Comparison of ENCODE assay signal across 39 cellular contexts in genomic region chr4:37216209-37216608, GRCh38. TPM values are rescaled to one million over a fixed set of nuclear protein-coding genes. Genes with fewer than 3 reads are reported as not detected.
"Had no signal": no experiment of that assay in that cellular context is flagged by ENCODE, and none has a peak within 500 bp of the region (broad histone marks: within the 10 kb centered on the region; RNA-seq: fewer than 3 reads in every experiment).

No MANE protein-coding gene starts in this region.

- H3K4me2 ChIP-seq: KMS-11 had no signal

- H3K27me3 ChIP-seq: MG63 had no signal

- H3K4me3 ChIP-seq: MG63 had no signal

- H3K27ac ChIP-seq: KMS-11 had no signal

- H3K9ac ChIP-seq: KMS-11 had no signal

- H3K36me3 ChIP-seq: MG63 had no signal

- DNase-seq: Karpas-422, Kasumi-1, KG1, MG63, MM.1S, MV-4-11, NCI-H1048, NCI-H1092, NCI-H1092 treated with DMSO at 0.1 percent for 48 hours, NCI-H1105, NCI-H1105 treated with DMSO at 0.1 percent for 48 hours, NCI-H1417, NCI-H1417 treated with DMSO at 0.1 percent for 48 hours, NCI-H1436, NCI-H1436 treated with DMSO at 0.1 percent for 48 hours, NCI-H146, NCI-H1694, NCI-H1694 treated with DMSO at 0.1 percent for 48 hours, NCI-H187, NCI-H187 treated with DMSO at 0.1 percent for 48 hours, NCI-H1930, NCI-H2029, NCI-H2029 treated with DMSO at 0.1 percent for 48 hours, NCI-H2081, NCI-H2081 treated with DMSO at 0.1 percent for 48 hours, NCI-H2107, NCI-H2171, NCI-H2171 treated with DMSO at 0.1 percent for 48 hours, NCI-H2227 treated with DMSO at 0.1 percent for 48 hours, NCI-H226, NCI-H345, NCI-H446, NCI-H446 treated with DMSO at 0.1 percent for 48 hours, NCI-H510A had no signal

- H3K9me3 ChIP-seq: MG63 had no signal

RNA-seq across cellular contexts. Expression of gene NWD2, which starts 28.3 kb away (rescaled TPM):
- total RNA-seq: LHCN-M2, M059J, MCF 10A, NCI-H460 had no signal
